Comparison of ENCODE assay signal across 11 cellular contexts in the genomic region with DNA sequence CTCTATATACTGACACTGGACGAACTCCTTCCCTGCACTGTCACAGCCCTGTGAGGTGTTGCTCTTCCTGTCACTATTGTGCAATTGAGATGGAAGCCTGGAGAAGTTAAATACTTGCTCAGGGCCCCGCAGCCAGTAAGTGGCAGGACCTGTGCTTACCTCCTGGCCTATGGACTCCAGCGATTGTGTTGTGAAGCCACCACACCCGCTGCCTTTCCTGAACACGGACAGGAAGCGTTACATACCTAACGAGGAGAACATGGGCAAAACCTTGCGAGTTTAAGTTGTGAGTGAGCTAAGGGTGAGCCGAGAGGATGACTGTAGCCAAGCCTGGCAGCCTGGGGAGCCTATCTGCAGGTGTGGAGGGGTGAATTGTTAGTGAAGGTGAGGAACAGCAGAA. TPM values are rescaled to one million over a fixed set of nuclear protein-coding genes. Genes with fewer than 3 reads are reported as not detected.
DNase-seq lines count a peak whose midpoint lies in the region; ATAC-seq and TF ChIP-seq lines count a peak whose summit lies in the region.
"Had no signal": no experiment of that assay in that cellular context is flagged by ENCODE, and none has a peak within 500 bp of the region (broad histone marks: within the 10 kb centered on the region; RNA-seq: fewer than 3 reads in every experiment).

No MANE protein-coding gene starts in this region.

- H3K4me3 ChIP-seq in Karpas-422 (ENCODE audit: low read length) (no peak overlapping the region), duodenal mucosa (ENCODE audit: low read depth in 1 of 2, low read length in 2 of 2) (peak overlapping the region; percentile 4 to 23), mucosa of descending colon (no peak overlapping the region)

- no peaks in the 10 kb centered on the region for H3K9me3 Mint-ChIP-seq in Calu3 (ENCODE audit: low read depth, unreplicated experiment)
- H3K9me3 Mint-ChIP-seq: activated naive CD4-positive, alpha-beta T cell treated with anti-CD3 and anti-CD28 coated beads, Interleukin-2, amount 50 U/mL, for 72 hours had no signal

- H3K9ac ChIP-seq in Karpas-422 (ENCODE audit: low read length) (no peak overlapping the region), duodenal mucosa (ENCODE audit: low read depth in 1 of 2, low read length in 2 of 2) (peak overlapping the region in 1 of 2 donors; percentile 54)

- peak; percentile 80 for ATAC-seq in mucosa of descending colon
- ATAC-seq in GM21576 (IDR thresholded peaks at IDR 0.05; ENCODE audit: unreplicated experiment), result no peak
- ATAC-seq in HG03045 (IDR thresholded peaks at IDR 0.05; ENCODE audit: unreplicated experiment), result no peak
- ATAC-seq: activated naive CD4-positive, alpha-beta T cell treated with anti-CD3 and anti-CD28 coated beads, Interleukin-2, amount 50 U/mL, for 72 hours; stimulated activated naive CD8-positive, alpha-beta T cell treated with anti-CD3 and anti-CD28 coated beads, Interleukin-15, Interleukin-2, amounts not matched to agents 100 U/mL and 50 U/mL, for 24 hours had no signal

- H3K36me3 Mint-ChIP-seq in Calu3 (ENCODE audit: insufficient read depth, unreplicated experiment), result no peaks in the 10 kb centered on the region
- H3K36me3 Mint-ChIP-seq: activated naive CD4-positive, alpha-beta T cell treated with anti-CD3 and anti-CD28 coated beads, Interleukin-2, amount 50 U/mL, for 72 hours had no signal

- BruUV-seq in Calu3 (replicated peaks; lab: Mats Ljungman, UMichigan), result no TSS peak

- no peak overlapping the region for H2AFZ ChIP-seq in Karpas-422 (ENCODE audit: low read length)

- no peak overlapping the region for H3K4me3 Mint-ChIP-seq in Calu3 (ENCODE audit: low read depth, unreplicated experiment)

- H3K79me2 ChIP-seq in Karpas-422 (ENCODE audit: low read length), result no peaks in the 10 kb centered on the region

- H3K9me2 ChIP-seq in Karpas-422 (replicated peaks; ENCODE audit: insufficient read depth, low read length), result no peaks in the 10 kb centered on the region

- H3K9me3 ChIP-seq in Karpas-422 (ENCODE audit: low read length) (no peaks in the 10 kb centered on the region), duodenal mucosa (ENCODE audit: control insufficient read depth in 1 of 2, low read length in 2 of 2) (no peaks in the 10 kb centered on the region), mucosa of descending colon (no peaks in the 10 kb centered on the region)

- peaks cover 30% of the 10 kb centered on the region for H3K4me1 Mint-ChIP-seq in Calu3 (ENCODE audit: low read depth, unreplicated experiment)

- intact Hi-C loops in Calu3 (cut with micrococcal nuclease; ENCODE audit: unreplicated experiment) (no loop called here), mucosa of descending colon (cut with DNase I, micrococcal nuclease) (no loop called here), posterior cingulate gyrus (cut with DNase I) (no loop called here)

- no peaks in the 10 kb centered on the region for H3K27me3 ChIP-seq in Karpas-422 (ENCODE audit: low read length)
- H3K27me3 ChIP-seq in duodenal mucosa (ENCODE audit: control insufficient read depth in 1 of 2, insufficient read depth in 2 of 2, low read length in 2 of 2), result no peaks in the 10 kb centered on the region

- H3K27me3 Mint-ChIP-seq in Calu3 (ENCODE audit: unreplicated experiment), result peaks cover 45% of the 10 kb centered on the region

- no peaks in the 10 kb centered on the region for H4K20me1 ChIP-seq in Karpas-422 (ENCODE audit: insufficient read depth, low read depth, low read length)

- peak; percentile 30 for DNase-seq in Calu3
- DNase-seq in Karpas-422, result peak; percentile 22
- DNase-seq in mucosa of descending colon, result peak in 2 of 3 donors; percentile 47 to 53
- DNase-seq in posterior cingulate gyrus, result no peak
- DNase-seq in OCI-M2 (lab: John Stamatoyannopoulos, UW; ENCODE audit: unreplicated experiment), result no peak
- DNase-seq: stimulated activated CD4-positive, alpha-beta T cell treated with anti-CD3 and anti-CD28 coated beads, Interleukin-2, amount 100 ng/mL, for 48 hours; stimulated activated naive CD8-positive, alpha-beta T cell treated with anti-CD3 and anti-CD28 coated beads, Interleukin-15, Interleukin-2, amounts not matched to agents 100 U/mL and 50 U/mL, for 24 hours had no signal

- no peaks in the 10 kb centered on the region for H3K4me1 ChIP-seq in Karpas-422 (ENCODE audit: low read length)
- H3K4me1 ChIP-seq in duodenal mucosa (ENCODE audit: control insufficient read depth in 1 of 2, insufficient read depth in 2 of 2, low read length in 2 of 2), result peaks cover 28 to 30% of the 10 kb centered on the region in 2 donors
- H3K4me1 ChIP-seq in mucosa of descending colon (ENCODE audit: low read depth), result no peaks in the 10 kb centered on the region

- no peak overlapping the region for H3K27ac Mint-ChIP-seq in Calu3 (ENCODE audit: unreplicated experiment)

- H3K27ac ChIP-seq in Karpas-422 (ENCODE audit: low read length), result no peak overlapping the region
- no peak overlapping the region for H3K27ac ChIP-seq in duodenal mucosa (ENCODE audit: low read depth, low read length)

- H3K4me2 ChIP-seq in Karpas-422 (ENCODE audit: low read depth, low read length, poor library complexity, severe bottlenecking), result no peak overlapping the region

- TF ChIP-seq CTCF in Calu3 (IDR thresholded peaks at IDR 0.05; ENCODE audit: unreplicated experiment) (no peak), mucosa of descending colon (IDR thresholded peaks at IDR 0.05) (no peak)

- H3K36me3 ChIP-seq in Karpas-422 (ENCODE audit: insufficient read depth, low read length), result no peaks in the 10 kb centered on the region
- H3K36me3 ChIP-seq in duodenal mucosa (ENCODE audit: control insufficient read depth in 1 of 2, insufficient read depth in 2 of 2, low read length in 2 of 2), result no peaks in the 10 kb centered on the region
- no peaks in the 10 kb centered on the region for H3K36me3 ChIP-seq in mucosa of descending colon (ENCODE audit: low read depth)

- CTCF ChIA-PET in Calu3 (lab: Charles Lee), result interaction anchor here (1.2 kb wide), 1 partner anchor 20 kb away, joined by 3 read pairs; no protein-coding TSS in a partner anchor

RNA-seq across cellular contexts. Expression of a gene that starts 26.1 kb away (rescaled TPM):
- total RNA-seq in Calu3 (2022), result 1.9 and 2.3 TPM in 2 replicates
- total RNA-seq in Karpas-422 (2014; rRNA removed; shearing (Covaris generic); ENCODE audit: low replicate concordance), result not detected in 2 replicates
- 10 to 100 TPM; 12.8 to 58.5 (median 27.4) TPM for total RNA-seq in mucosa of descending colon

Comparison
In these comparisons a context has a peak if more than half of its experiments do, and no peak if none do; other contexts are left out.
1. DNase-seq: peak in Calu3 (single experiment), Karpas-422 (single experiment) and mucosa of descending colon (2 of 3); none in posterior cingulate gyrus (0 of 10) and OCI-M2 (single experiment).
2. H3K4me3 ChIP-seq: peak in duodenal mucosa (2 of 2); none in Karpas-422 (single experiment) and mucosa of descending colon (single experiment).